Comparison of ENCODE assay signal across 21 cellular contexts in the genomic region with DNA sequence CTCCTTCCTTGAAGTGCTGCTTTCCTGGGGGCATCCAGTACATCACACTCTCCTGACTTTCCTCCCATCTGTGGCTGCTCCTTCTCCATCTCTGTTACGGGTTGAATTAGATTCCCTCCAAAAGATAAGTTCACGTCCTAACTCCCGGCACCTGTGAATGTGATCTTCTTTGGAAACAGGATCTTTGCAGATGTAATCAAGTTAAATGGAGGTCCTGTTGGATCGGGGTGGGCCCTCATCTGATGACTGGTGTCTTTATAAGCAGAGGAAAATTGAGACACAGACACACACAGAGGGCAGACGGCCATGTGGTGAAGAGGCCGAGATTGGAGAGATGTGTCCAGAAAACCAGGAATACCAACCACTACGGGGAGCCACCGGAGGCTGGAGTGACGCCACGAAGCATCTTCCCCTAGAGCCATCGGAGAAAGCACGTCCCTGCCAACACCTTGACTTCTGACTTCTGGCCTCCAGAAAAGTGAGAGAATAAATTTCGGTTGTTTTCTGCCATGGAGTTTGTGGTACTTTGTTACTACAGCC. TPM values are rescaled to one million over a fixed set of nuclear protein-coding genes. Genes with fewer than 3 reads are reported as not detected.
DNase-seq lines count a peak whose midpoint lies in the region; TF ChIP-seq lines count a peak whose summit lies in the region.
"Had no signal": no experiment of that assay in that cellular context is flagged by ENCODE, and none has a peak within 500 bp of the region (broad histone marks: within the 10 kb centered on the region; RNA-seq: fewer than 3 reads in every experiment).

No MANE protein-coding gene starts in this region.

- no TSS peak for BruUV-seq in mammary epithelial cell (replicated peaks; lab: Mats Ljungman, UMichigan)
- BruUV-seq in MCF 10A (replicated peaks; lab: Mats Ljungman, UMichigan): no TSS peak

- no peak overlapping the region for H3K4ac ChIP-seq in mesenchymal stem cell (ENCODE audit: low read depth in 1 of 2, low read length in 2 of 2)

- in situ Hi-C loops in mammary epithelial cell (cut with MboI; ENCODE audit: low sequenced_read_pairs in 2 of 2): no loop called here
- in situ Hi-C loops in GM13976 (cut with MboI; ENCODE audit: low sequenced_read_pairs, unreplicated experiment): no loop called here

- no peaks in the 10 kb centered on the region for H3K9me3 ChIP-seq in mammary epithelial cell (replicated peaks; ENCODE audit: insufficient read depth, low read length)
- H3K9me3 ChIP-seq in mesenchymal stem cell (ENCODE audit: control insufficient read depth, low read length): peaks cover 17% of the 10 kb centered on the region
- H3K9me3 ChIP-seq: HAP-1 had no signal

- peak overlapping the region; percentile 15 for H2AK5ac ChIP-seq in mesenchymal stem cell (ENCODE audit: low read length, severe bottlenecking)

- H3K9ac ChIP-seq in mammary epithelial cell (ENCODE audit: insufficient read depth, low read length) (no peak overlapping the region), mesenchymal stem cell (ENCODE audit: low read length) (no peak overlapping the region)
- H3K9ac ChIP-seq: BLaER1 treated with 17β-estradiol and CSF1 and Interleukin-3, amounts not matched to agents 10 nM and 100 nM had no signal

- H3K18ac ChIP-seq in mesenchymal stem cell (ENCODE audit: low read depth in 1 of 2, low read length in 2 of 2): no peak overlapping the region

- no peak overlapping the region for H3K4me3 Mint-ChIP-seq in MCF 10A (ENCODE audit: unreplicated experiment)
- H3K4me3 Mint-ChIP-seq: B cell; CD14-positive monocyte; CD4-positive, alpha-beta T cell; CD8-positive, alpha-beta memory T cell; HFFc6 had no signal

- TF ChIP-seq CTCF in mammary epithelial cell (conservative IDR thresholded peaks at IDR 0.05 in 1 of 2, IDR thresholded peaks at IDR 0.05 in 1 of 2; ENCODE audit: extremely low read depth in 1 of 2, insufficient read depth in 1 of 2, low read depth in 1 of 2, low read length in 2 of 2) (no peak), MCF 10A (IDR thresholded peaks at IDR 0.05; ENCODE audit: unreplicated experiment) (no peak), GM13976 (IDR thresholded peaks at IDR 0.05; ENCODE audit: borderline replicate concordance, control extremely low read depth, extremely low read depth, insufficient read depth, missing control alignments) (no peak)

- no peak overlapping the region for H2BK5ac ChIP-seq in mesenchymal stem cell (ENCODE audit: low read depth, low read length, poor library complexity, severe bottlenecking)

- peaks cover 5% of the 10 kb centered on the region for H3K4me1 Mint-ChIP-seq in MCF 10A (ENCODE audit: insufficient read depth, unreplicated experiment)
- H3K4me1 Mint-ChIP-seq: CD8-positive, alpha-beta memory T cell had no signal

- dilution Hi-C loops in mammary epithelial cell (cut with HindIII; ENCODE audit: low sequenced_read_pairs): no loop called here

- DNase-seq in mammary epithelial cell (no peak), MCF 10A (ENCODE audit: unreplicated experiment) (no peak), cerebellar cortex (ENCODE audit: low spot score) (peak; percentile 77), mesenchymal stem cell (no peak), NCI-H187 (lab: John Stamatoyannopoulos, UW) (no peak), GM13976 (ENCODE audit: low spot score) (no peak), NCI-H69 (lab: John Stamatoyannopoulos, UW) (no peak)
- no peak for DNase-seq in activated T-cell treated with anti-CD3 and anti-CD28 coated beads, Interleukin-2, amount 50 U/mL, for 1 hour
- DNase-seq: CD4-positive, alpha-beta T cell; CD8-positive, alpha-beta memory T cell; DMS 273 treated with DMSO at 0.1 percent for 48 hours; DMS79; EL; GF-D8; GOT3; HFFc6 had no signal

- H4K8ac ChIP-seq in mesenchymal stem cell (ENCODE audit: low read length): no peak overlapping the region

- H3K27me3 Mint-ChIP-seq in MCF 10A (ENCODE audit: insufficient read depth, unreplicated experiment): peaks cover 30% of the 10 kb centered on the region

- no peaks in the 10 kb centered on the region for H3K79me1 ChIP-seq in mesenchymal stem cell (replicated peaks; ENCODE audit: low read length, poor library complexity, severe bottlenecking)

- no peak overlapping the region for H3K23ac ChIP-seq in mesenchymal stem cell (ENCODE audit: low read length in 2 of 2)

- H2BK12ac ChIP-seq in mesenchymal stem cell (ENCODE audit: low read length in 2 of 2): no peak overlapping the region

- H3K27me3 ChIP-seq in mammary epithelial cell (ENCODE audit: insufficient read depth, low read length) (no peaks in the 10 kb centered on the region), mesenchymal stem cell (ENCODE audit: control insufficient read depth in 1 of 2, insufficient read depth in 1 of 2, low read length in 2 of 2) (peaks cover 5 to 47% of the 10 kb centered on the region in 2 experiments)
- H3K27me3 ChIP-seq: BLaER1 treated with 17β-estradiol and CSF1 and Interleukin-3, amounts not matched to agents 10 nM and 100 nM had no signal

- no peaks in the 10 kb centered on the region for H3K36me3 Mint-ChIP-seq in MCF 10A (ENCODE audit: insufficient read depth, unreplicated experiment)
- H3K36me3 Mint-ChIP-seq: CD14-positive monocyte had no signal

- H3K4me3 ChIP-seq in mammary epithelial cell (replicated peaks in 1 of 3; ENCODE audit: insufficient read depth in 1 of 3, low read depth in 2 of 3, low read length in 3 of 3): no peak overlapping the region
- no peak overlapping the region for H3K4me3 ChIP-seq in mesenchymal stem cell (ENCODE audit: insufficient read depth in 1 of 2, low read depth in 1 of 2, low read length in 2 of 2)
- H3K4me3 ChIP-seq: BLaER1 treated with 17β-estradiol and CSF1 and Interleukin-3, amounts not matched to agents 10 nM and 100 nM; HAP-1 had no signal

- no peak overlapping the region for H3K4me2 ChIP-seq in mammary epithelial cell (ENCODE audit: insufficient read depth, low read depth, low read length)
- no peak overlapping the region for H3K4me2 ChIP-seq in mesenchymal stem cell (ENCODE audit: low read length, poor library complexity, severe bottlenecking)
- H3K4me2 ChIP-seq: BLaER1 treated with 17β-estradiol and CSF1 and Interleukin-3, amounts not matched to agents 10 nM and 100 nM had no signal

- H3K36me3 ChIP-seq in mammary epithelial cell (ENCODE audit: insufficient read depth, low read length) (no peaks in the 10 kb centered on the region), mesenchymal stem cell (ENCODE audit: control insufficient read depth in 1 of 2, insufficient read depth in 2 of 2, low read depth in 1 of 2, low read length in 2 of 2) (no peaks in the 10 kb centered on the region)
- H3K36me3 ChIP-seq: BLaER1 treated with 17β-estradiol and CSF1 and Interleukin-3, amounts not matched to agents 10 nM and 100 nM; HAP-1 had no signal

- POLR2A ChIA-PET in MCF 10A (lab: Yijun Ruan, JAX): no interaction called here

- H4K20me1 ChIP-seq in mammary epithelial cell (ENCODE audit: insufficient read depth, low read length): no peaks in the 10 kb centered on the region
- H4K20me1 ChIP-seq: BLaER1 treated with 17β-estradiol and CSF1 and Interleukin-3, amounts not matched to agents 10 nM and 100 nM had no signal

- no peaks in the 10 kb centered on the region for H3K79me2 ChIP-seq in mammary epithelial cell (ENCODE audit: insufficient read depth, low read length)

- H4K91ac ChIP-seq in mesenchymal stem cell (ENCODE audit: low read length): no peak overlapping the region

- no peaks in the 10 kb centered on the region for H3K9me3 Mint-ChIP-seq in MCF 10A (ENCODE audit: unreplicated experiment)
- H3K9me3 Mint-ChIP-seq: CD4-positive, alpha-beta T cell had no signal

- H2BK15ac ChIP-seq in mesenchymal stem cell (ENCODE audit: low read depth, poor library complexity, severe bottlenecking): no peak overlapping the region

- no peak overlapping the region for H2BK120ac ChIP-seq in mesenchymal stem cell (ENCODE audit: low read depth, low read length)

- intact Hi-C loops in mammary epithelial cell (cut with micrococcal nuclease): no loop called here
- intact Hi-C loops in MCF 10A (cut with micrococcal nuclease): no loop called here

- H3K27ac ChIP-seq in mammary epithelial cell (ENCODE audit: insufficient read depth, low read depth, low read length) (no peak overlapping the region), mesenchymal stem cell (ENCODE audit: low read length, poor library complexity, severe bottlenecking) (no peak overlapping the region)
- H3K27ac ChIP-seq: 22Rv1; BLaER1 treated with 17β-estradiol and CSF1 and Interleukin-3, amounts not matched to agents 10 nM and 100 nM had no signal

- H3K27ac Mint-ChIP-seq in MCF 10A (ENCODE audit: low read depth, unreplicated experiment): no peak overlapping the region
- H3K27ac Mint-ChIP-seq: B cell; CD4-positive, alpha-beta T cell; CD8-positive, alpha-beta memory T cell; HFFc6 had no signal

- H2AFZ ChIP-seq in mammary epithelial cell (ENCODE audit: low read depth, low read length): peak overlapping the region; percentile 30
- H2AFZ ChIP-seq in mesenchymal stem cell (ENCODE audit: low read depth, low read length): no peak overlapping the region

- H3K14ac ChIP-seq in mesenchymal stem cell (ENCODE audit: low read length in 2 of 2): no peak overlapping the region

- CTCF ChIA-PET in mammary epithelial cell (lab: Charles Lee; ENCODE audit: low non-redundant PET): no interaction called here
- CTCF ChIA-PET in MCF 10A (lab: Yijun Ruan, JAX): interaction anchor here (0.6 kb wide), 1 partner anchor 558 kb away, joined by 3 read pairs; no protein-coding TSS in a partner anchor

- no peaks in the 10 kb centered on the region for H3K4me1 ChIP-seq in mammary epithelial cell (ENCODE audit: insufficient read depth, low read length)
- peaks cover 19% of the 10 kb centered on the region for H3K4me1 ChIP-seq in mesenchymal stem cell (ENCODE audit: control insufficient read depth, insufficient read depth, low read depth, low read length)
- H3K4me1 ChIP-seq: HAP-1 had no signal

- WGBS in mammary epithelial cell (ENCODE audit: low coverage, missing lambda C conversion rate): 37% methylated on average over 13 of the region's 13 CpGs
- WGBS in mesenchymal stem cell: 95% methylated on average over 13 of the region's 13 CpGs

RNA-seq across cellular contexts. Expression of gene ZBTB18, which starts 36.0 kb away (rescaled TPM):
- total RNA-seq in mammary epithelial cell (10 to 100 TPM in 1 of 2 donors, 1 to 10 TPM in 1; 5.9 to 10.2 TPM), MCF 10A (2022) (16.5 and 18.8 TPM in 2 replicates)
- polyA plus RNA-seq in mammary epithelial cell: 5.2 TPM
- 7.0 TPM for polyA minus RNA-seq in mammary epithelial cell
- 6.6 TPM for polyA plus RNA-seq in mesenchymal stem cell (2013, experiment 1 of 2)
- polyA plus RNA-seq in mesenchymal stem cell (2013, experiment 2 of 2): 6.9 TPM
